In the genomic region with DNA sequence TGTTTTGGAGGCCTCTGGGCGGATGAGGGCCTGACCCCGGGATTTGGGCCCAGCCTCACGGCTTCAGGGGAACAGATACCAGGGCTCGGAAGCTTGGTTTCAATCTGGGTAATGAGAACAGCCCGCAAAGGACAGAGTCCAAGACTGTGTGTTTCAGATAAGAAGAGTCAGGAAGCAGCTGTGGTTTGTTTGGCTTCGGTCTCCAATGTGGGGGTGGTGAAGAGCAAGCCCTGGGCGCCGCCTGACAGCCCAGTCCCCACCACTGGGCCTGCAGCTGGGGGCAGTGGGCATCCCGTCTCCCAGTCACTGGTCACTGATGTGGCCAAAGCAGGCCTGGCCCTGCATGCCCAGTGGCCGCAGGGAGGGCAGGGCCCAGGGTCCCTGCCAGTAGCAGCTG, we compare ENCODE assay signal across 1 cellular context.
TF ChIP-seq lines count a peak whose summit lies in the region.

No MANE protein-coding gene starts in this region.

TF ChIP-seq in K562, 482 proteins besides CTCF, POLR2A, EP300 and RAD21 (continued from another document and continues in another):
- TF ChIP-seq, protein P1, sequence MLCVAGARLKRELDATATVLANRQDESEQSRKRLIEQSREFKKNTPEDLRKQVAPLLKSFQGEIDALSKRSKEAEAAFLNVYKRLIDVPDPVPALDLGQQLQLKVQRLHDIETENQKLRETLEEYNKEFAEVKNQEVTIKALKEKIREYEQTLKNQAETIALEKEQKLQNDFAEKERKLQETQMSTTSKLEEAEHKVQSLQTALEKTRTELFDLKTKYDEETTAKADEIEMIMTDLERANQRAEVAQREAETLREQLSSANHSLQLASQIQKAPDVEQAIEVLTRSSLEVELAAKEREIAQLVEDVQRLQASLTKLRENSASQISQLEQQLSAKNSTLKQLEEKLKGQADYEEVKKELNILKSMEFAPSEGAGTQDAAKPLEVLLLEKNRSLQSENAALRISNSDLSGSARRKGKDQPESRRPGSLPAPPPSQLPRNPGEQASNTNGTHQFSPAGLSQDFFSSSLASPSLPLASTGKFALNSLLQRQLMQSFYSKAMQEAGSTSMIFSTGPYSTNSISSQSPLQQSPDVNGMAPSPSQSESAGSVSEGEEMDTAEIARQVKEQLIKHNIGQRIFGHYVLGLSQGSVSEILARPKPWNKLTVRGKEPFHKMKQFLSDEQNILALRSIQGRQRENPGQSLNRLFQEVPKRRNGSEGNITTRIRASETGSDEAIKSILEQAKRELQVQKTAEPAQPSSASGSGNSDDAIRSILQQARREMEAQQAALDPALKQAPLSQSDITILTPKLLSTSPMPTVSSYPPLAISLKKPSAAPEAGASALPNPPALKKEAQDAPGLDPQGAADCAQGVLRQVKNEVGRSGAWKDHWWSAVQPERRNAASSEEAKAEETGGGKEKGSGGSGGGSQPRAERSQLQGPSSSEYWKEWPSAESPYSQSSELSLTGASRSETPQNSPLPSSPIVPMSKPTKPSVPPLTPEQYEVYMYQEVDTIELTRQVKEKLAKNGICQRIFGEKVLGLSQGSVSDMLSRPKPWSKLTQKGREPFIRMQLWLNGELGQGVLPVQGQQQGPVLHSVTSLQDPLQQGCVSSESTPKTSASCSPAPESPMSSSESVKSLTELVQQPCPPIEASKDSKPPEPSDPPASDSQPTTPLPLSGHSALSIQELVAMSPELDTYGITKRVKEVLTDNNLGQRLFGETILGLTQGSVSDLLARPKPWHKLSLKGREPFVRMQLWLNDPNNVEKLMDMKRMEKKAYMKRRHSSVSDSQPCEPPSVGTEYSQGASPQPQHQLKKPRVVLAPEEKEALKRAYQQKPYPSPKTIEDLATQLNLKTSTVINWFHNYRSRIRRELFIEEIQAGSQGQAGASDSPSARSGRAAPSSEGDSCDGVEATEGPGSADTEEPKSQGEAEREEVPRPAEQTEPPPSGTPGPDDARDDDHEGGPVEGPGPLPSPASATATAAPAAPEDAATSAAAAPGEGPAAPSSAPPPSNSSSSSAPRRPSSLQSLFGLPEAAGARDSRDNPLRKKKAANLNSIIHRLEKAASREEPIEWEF (CRISPR knock-in tag; IDR thresholded peaks at IDR 0.05), result no peak
- TF ChIP-seq NCOR1 (IDR thresholded peaks at IDR 0.05) (peak; percentile 53), ZNF347 (CRISPR knock-in tag; IDR thresholded peaks at IDR 0.05; ENCODE audit: low read depth) (no peak), KLF16 (IDR thresholded peaks at IDR 0.05) (peak; percentile 85), L3MBTL2 (IDR thresholded peaks at IDR 0.05) (no peak), DPF2 (IDR thresholded peaks at IDR 0.05) (no peak), BRD4 (IDR thresholded peaks at IDR 0.05) (no peak), SRSF7 (optimal IDR thresholded peaks at IDR 0.05; ENCODE audit: low read depth, low read length) (no peak), NR2F6 (CRISPR knock-in tag; IDR thresholded peaks at IDR 0.05) (no peak), PRPF4 (IDR thresholded peaks at IDR 0.05; ENCODE audit: insufficient read depth, low read depth, low read length, poor library complexity, severe bottlenecking) (no peak), CBX5 (IDR thresholded peaks at IDR 0.05; ENCODE audit: borderline replicate concordance, low read depth) (no peak), ZNF175 (CRISPR knock-in tag; IDR thresholded peaks at IDR 0.05; ENCODE audit: low read depth) (no peak), NCOA1 (IDR thresholded peaks at IDR 0.05; ENCODE audit: low read depth) (no peak), ZNF707 (CRISPR knock-in tag; conservative IDR thresholded peaks at IDR 0.05) (no peak), HCFC1 (IDR thresholded peaks at IDR 0.05; ENCODE audit: low read depth, low read length) (no peak), ZBTB7A (IDR thresholded peaks at IDR 0.05; ENCODE audit: borderline replicate concordance, control insufficient read depth, low read depth, low read length) (no peak)
- TF ChIP-seq, protein P2, sequence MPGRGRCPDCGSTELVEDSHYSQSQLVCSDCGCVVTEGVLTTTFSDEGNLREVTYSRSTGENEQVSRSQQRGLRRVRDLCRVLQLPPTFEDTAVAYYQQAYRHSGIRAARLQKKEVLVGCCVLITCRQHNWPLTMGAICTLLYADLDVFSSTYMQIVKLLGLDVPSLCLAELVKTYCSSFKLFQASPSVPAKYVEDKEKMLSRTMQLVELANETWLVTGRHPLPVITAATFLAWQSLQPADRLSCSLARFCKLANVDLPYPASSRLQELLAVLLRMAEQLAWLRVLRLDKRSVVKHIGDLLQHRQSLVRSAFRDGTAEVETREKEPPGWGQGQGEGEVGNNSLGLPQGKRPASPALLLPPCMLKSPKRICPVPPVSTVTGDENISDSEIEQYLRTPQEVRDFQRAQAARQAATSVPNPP (IDR thresholded peaks at IDR 0.05; ENCODE audit: borderline replicate concordance, insufficient read depth, insufficient read length), result no peak
- TF ChIP-seq, protein P3, sequence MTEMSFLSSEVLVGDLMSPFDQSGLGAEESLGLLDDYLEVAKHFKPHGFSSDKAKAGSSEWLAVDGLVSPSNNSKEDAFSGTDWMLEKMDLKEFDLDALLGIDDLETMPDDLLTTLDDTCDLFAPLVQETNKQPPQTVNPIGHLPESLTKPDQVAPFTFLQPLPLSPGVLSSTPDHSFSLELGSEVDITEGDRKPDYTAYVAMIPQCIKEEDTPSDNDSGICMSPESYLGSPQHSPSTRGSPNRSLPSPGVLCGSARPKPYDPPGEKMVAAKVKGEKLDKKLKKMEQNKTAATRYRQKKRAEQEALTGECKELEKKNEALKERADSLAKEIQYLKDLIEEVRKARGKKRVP (CRISPR knock-in tag; IDR thresholded peaks at IDR 0.05), result no peak
- TF ChIP-seq, protein P4, sequence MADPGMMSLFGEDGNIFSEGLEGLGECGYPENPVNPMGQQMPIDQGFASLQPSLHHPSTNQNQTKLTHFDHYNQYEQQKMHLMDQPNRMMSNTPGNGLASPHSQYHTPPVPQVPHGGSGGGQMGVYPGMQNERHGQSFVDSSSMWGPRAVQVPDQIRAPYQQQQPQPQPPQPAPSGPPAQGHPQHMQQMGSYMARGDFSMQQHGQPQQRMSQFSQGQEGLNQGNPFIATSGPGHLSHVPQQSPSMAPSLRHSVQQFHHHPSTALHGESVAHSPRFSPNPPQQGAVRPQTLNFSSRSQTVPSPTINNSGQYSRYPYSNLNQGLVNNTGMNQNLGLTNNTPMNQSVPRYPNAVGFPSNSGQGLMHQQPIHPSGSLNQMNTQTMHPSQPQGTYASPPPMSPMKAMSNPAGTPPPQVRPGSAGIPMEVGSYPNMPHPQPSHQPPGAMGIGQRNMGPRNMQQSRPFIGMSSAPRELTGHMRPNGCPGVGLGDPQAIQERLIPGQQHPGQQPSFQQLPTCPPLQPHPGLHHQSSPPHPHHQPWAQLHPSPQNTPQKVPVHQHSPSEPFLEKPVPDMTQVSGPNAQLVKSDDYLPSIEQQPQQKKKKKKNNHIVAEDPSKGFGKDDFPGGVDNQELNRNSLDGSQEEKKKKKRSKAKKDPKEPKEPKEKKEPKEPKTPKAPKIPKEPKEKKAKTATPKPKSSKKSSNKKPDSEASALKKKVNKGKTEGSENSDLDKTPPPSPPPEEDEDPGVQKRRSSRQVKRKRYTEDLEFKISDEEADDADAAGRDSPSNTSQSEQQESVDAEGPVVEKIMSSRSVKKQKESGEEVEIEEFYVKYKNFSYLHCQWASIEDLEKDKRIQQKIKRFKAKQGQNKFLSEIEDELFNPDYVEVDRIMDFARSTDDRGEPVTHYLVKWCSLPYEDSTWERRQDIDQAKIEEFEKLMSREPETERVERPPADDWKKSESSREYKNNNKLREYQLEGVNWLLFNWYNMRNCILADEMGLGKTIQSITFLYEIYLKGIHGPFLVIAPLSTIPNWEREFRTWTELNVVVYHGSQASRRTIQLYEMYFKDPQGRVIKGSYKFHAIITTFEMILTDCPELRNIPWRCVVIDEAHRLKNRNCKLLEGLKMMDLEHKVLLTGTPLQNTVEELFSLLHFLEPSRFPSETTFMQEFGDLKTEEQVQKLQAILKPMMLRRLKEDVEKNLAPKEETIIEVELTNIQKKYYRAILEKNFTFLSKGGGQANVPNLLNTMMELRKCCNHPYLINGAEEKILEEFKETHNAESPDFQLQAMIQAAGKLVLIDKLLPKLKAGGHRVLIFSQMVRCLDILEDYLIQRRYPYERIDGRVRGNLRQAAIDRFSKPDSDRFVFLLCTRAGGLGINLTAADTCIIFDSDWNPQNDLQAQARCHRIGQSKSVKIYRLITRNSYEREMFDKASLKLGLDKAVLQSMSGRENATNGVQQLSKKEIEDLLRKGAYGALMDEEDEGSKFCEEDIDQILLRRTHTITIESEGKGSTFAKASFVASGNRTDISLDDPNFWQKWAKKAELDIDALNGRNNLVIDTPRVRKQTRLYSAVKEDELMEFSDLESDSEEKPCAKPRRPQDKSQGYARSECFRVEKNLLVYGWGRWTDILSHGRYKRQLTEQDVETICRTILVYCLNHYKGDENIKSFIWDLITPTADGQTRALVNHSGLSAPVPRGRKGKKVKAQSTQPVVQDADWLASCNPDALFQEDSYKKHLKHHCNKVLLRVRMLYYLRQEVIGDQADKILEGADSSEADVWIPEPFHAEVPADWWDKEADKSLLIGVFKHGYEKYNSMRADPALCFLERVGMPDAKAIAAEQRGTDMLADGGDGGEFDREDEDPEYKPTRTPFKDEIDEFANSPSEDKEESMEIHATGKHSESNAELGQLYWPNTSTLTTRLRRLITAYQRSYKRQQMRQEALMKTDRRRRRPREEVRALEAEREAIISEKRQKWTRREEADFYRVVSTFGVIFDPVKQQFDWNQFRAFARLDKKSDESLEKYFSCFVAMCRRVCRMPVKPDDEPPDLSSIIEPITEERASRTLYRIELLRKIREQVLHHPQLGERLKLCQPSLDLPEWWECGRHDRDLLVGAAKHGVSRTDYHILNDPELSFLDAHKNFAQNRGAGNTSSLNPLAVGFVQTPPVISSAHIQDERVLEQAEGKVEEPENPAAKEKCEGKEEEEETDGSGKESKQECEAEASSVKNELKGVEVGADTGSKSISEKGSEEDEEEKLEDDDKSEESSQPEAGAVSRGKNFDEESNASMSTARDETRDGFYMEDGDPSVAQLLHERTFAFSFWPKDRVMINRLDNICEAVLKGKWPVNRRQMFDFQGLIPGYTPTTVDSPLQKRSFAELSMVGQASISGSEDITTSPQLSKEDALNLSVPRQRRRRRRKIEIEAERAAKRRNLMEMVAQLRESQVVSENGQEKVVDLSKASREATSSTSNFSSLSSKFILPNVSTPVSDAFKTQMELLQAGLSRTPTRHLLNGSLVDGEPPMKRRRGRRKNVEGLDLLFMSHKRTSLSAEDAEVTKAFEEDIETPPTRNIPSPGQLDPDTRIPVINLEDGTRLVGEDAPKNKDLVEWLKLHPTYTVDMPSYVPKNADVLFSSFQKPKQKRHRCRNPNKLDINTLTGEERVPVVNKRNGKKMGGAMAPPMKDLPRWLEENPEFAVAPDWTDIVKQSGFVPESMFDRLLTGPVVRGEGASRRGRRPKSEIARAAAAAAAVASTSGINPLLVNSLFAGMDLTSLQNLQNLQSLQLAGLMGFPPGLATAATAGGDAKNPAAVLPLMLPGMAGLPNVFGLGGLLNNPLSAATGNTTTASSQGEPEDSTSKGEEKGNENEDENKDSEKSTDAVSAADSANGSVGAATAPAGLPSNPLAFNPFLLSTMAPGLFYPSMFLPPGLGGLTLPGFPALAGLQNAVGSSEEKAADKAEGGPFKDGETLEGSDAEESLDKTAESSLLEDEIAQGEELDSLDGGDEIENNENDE (IDR thresholded peaks at IDR 0.05; ENCODE audit: low read depth, low read length), result no peak
- TF ChIP-seq, protein P5, sequence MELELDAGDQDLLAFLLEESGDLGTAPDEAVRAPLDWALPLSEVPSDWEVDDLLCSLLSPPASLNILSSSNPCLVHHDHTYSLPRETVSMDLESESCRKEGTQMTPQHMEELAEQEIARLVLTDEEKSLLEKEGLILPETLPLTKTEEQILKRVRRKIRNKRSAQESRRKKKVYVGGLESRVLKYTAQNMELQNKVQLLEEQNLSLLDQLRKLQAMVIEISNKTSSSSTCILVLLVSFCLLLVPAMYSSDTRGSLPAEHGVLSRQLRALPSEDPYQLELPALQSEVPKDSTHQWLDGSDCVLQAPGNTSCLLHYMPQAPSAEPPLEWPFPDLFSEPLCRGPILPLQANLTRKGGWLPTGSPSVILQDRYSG (tag; conservative IDR thresholded peaks at IDR 0.05; ENCODE audit: low read depth), result no peak
- TF ChIP-seq, protein P6, sequence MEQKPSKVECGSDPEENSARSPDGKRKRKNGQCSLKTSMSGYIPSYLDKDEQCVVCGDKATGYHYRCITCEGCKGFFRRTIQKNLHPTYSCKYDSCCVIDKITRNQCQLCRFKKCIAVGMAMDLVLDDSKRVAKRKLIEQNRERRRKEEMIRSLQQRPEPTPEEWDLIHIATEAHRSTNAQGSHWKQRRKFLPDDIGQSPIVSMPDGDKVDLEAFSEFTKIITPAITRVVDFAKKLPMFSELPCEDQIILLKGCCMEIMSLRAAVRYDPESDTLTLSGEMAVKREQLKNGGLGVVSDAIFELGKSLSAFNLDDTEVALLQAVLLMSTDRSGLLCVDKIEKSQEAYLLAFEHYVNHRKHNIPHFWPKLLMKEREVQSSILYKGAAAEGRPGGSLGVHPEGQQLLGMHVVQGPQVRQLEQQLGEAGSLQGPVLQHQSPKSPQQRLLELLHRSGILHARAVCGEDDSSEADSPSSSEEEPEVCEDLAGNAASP (IDR thresholded peaks at IDR 0.05), result no peak
- TF ChIP-seq, protein P7, sequence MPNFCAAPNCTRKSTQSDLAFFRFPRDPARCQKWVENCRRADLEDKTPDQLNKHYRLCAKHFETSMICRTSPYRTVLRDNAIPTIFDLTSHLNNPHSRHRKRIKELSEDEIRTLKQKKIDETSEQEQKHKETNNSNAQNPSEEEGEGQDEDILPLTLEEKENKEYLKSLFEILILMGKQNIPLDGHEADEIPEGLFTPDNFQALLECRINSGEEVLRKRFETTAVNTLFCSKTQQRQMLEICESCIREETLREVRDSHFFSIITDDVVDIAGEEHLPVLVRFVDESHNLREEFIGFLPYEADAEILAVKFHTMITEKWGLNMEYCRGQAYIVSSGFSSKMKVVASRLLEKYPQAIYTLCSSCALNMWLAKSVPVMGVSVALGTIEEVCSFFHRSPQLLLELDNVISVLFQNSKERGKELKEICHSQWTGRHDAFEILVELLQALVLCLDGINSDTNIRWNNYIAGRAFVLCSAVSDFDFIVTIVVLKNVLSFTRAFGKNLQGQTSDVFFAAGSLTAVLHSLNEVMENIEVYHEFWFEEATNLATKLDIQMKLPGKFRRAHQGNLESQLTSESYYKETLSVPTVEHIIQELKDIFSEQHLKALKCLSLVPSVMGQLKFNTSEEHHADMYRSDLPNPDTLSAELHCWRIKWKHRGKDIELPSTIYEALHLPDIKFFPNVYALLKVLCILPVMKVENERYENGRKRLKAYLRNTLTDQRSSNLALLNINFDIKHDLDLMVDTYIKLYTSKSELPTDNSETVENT (CRISPR knock-in tag; IDR thresholded peaks at IDR 0.05), result no peak
